Comparison of ENCODE assay signal across 20 cellular contexts in the genomic region with DNA sequence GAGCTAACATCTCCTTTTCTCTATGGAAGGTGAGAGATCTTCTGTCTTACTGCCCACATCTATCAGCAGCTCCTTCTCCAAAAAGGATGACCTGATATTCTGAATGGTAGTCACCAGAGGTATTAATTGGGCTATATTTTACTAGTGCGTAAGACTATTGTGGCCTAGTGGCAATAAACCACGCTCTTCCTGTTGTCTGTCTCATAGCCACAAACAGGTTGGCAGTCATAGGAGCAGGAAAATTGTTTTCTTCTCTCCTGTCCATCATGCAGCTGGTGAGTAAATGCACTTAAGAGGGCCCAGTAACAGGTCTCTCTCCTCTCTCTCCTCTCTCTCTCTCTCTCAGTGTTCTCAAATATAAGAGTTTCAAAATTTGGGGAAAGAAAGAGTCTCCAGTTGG.
"Had no signal": no experiment of that assay in that cellular context is flagged by ENCODE, and none has a peak within 500 bp of the region (broad histone marks: within the 10 kb centered on the region; RNA-seq: fewer than 3 reads in every experiment).

No MANE protein-coding gene starts in this region.

- H3K27ac ChIP-seq: VCaP had no signal

- ATAC-seq: activated T-cell treated with anti-CD3 and anti-CD28 coated beads, Interleukin-2, amount 50 U/mL, for 72 hours; T-helper 17 cell had no signal

- FAIRE-seq: colon, TTC549 had no signal

- DNase-seq: activated CD4-positive, alpha-beta memory T cell treated with anti-CD3 and anti-CD28 coated beads, Interleukin-2, amount 10 ng/mL, durations not matched to agents 7 days and 5 days; activated CD4-positive, alpha-beta T cell treated with anti-CD3 and anti-CD28 coated beads, Interleukin-2, amount 10 ng/mL, durations not matched to agents 7 days and 5 days; activated CD4-positive, CD25-positive, alpha-beta regulatory T cell; activated gamma-delta T cell treated with Interleukin-2 at 50 U/mL for 16 hours; activated naive CD4-positive, alpha-beta T cell treated with anti-CD3 and anti-CD28 coated beads, Interleukin-2, amount 10 ng/mL, durations not matched to agents 7 days and 5 days; activated naive CD8-positive, alpha-beta T cell treated with anti-CD3 and anti-CD28 coated beads for 36 hours; activated T-cell treated with anti-CD3 and anti-CD28 coated beads, Interleukin-2, amount 50 U/mL, for 72 hours; cerebellar nuclear complex; MM.1S; NCI-H1105; NCI-H1436; NCI-H187; NCI-H2081; NCI-H510A treated with DMSO at 0.1 percent for 48 hours; SIG-M5; T-helper 17 cell; T-helper 9 cell had no signal
